21 cellular contexts compared by ENCODE assay signal in the genomic region with DNA sequence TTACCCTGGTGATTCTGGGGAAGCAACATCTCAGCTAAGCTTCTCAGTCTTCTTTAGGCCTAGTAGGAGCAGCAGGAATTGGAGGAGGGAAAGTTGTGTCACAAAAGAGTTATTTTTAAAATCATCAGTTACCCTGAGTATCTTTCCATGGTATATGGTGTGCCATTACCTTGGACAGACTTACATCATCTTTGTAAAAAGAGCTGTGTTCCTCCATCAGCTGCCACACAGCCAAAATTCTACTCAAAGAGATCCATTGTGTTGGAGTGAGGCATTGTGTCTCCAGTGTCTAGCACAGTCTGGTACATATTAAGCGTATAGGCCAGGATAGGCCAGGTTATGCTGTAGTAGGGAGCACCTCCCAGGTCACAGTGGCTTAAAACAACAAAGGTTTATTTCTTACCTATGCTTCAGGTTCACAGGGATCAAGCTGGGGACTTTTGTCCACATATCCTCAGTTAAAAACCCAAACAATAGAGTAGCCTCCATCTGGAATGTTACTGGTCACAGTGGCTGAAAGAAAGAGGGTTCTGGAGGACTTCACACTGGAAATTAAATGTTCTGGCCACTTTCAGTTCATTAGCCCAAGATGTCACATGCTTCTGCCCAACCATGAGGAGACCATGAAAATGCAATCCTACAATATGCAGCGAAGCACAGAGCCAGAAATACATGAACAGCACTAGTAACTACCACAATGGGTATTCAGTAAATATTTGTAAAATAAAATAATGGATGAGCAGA. TPM values are rescaled to one million over a fixed set of nuclear protein-coding genes. Genes with fewer than 3 reads are reported as not detected.
"Had no signal": no experiment of that assay in that cellular context is flagged by ENCODE, and none has a peak within 500 bp of the region (broad histone marks: within the 10 kb centered on the region; RNA-seq: fewer than 3 reads in every experiment).

No MANE protein-coding gene starts in this region.

- H3K27ac ChIP-seq: esophagus squamous epithelium, right lobe of liver, thoracic aorta, upper lobe of right lung had no signal

- H3K9me3 Mint-ChIP-seq: effector memory CD8-positive, alpha-beta T cell had no signal

- DNase-seq: activated CD4-positive, alpha-beta T cell treated with anti-CD3 and anti-CD28 coated beads for 48 hours; activated CD4-positive, CD25-positive, alpha-beta regulatory T cell; activated CD8-positive, alpha-beta T cell treated with anti-CD3 and anti-CD28 coated beads, Interleukin-2, amount 10 ng/mL, durations not matched to agents 7 days and 5 days; activated effector memory CD4-positive, alpha-beta T cell treated with anti-CD3 and anti-CD28 coated beads, Interleukin-2, amount 50 U/mL, for 16 hours; activated T-cell treated with anti-CD3 and anti-CD28 coated beads, Interleukin-2, amount 50 U/mL, for 48 hours; dermis blood vessel endothelial cell; effector memory CD8-positive, alpha-beta T cell; esophagus squamous epithelium; mammary epithelial cell; naive thymus-derived CD4-positive, alpha-beta T cell; right lobe of liver; small intestine; stimulated activated CD4-positive, alpha-beta T cell treated with anti-CD3 and anti-CD28 coated beads, Interleukin-15, amount 100 ng/mL, for 24 hours; stimulated activated CD4-positive, alpha-beta T cell treated with anti-CD3 and anti-CD28 coated beads, Interleukin-2, amount 100 ng/mL, for 48 hours; T1000; upper lobe of right lung had no signal

- H3K27me3 Mint-ChIP-seq: activated naive CD8-positive, alpha-beta T cell; effector memory CD8-positive, alpha-beta T cell; naive thymus-derived CD4-positive, alpha-beta T cell; stimulated activated naive CD8-positive, alpha-beta T cell treated with anti-CD3 and anti-CD28 coated beads, Interleukin-15, Interleukin-2, amounts not matched to agents 100 ng/mL and 50 ng/mL, for 24 hours had no signal

- H3K27ac Mint-ChIP-seq: activated CD8-positive, alpha-beta T cell treated with anti-CD3 and anti-CD28 coated beads, Interleukin-2, amount 10 ng/mL, durations not matched to agents 7 days and 5 days; activated naive CD8-positive, alpha-beta T cell; effector memory CD8-positive, alpha-beta T cell; naive thymus-derived CD4-positive, alpha-beta T cell; stimulated activated naive CD8-positive, alpha-beta T cell treated with anti-CD3 and anti-CD28 coated beads, Interleukin-15, Interleukin-2, amounts not matched to agents 100 ng/mL and 50 ng/mL, for 24 hours had no signal

- H3K9me3 ChIP-seq: esophagus squamous epithelium, right lobe of liver, thoracic aorta, upper lobe of right lung had no signal

- H3K27me3 ChIP-seq: esophagus squamous epithelium, right lobe of liver, upper lobe of right lung had no signal

- FAIRE-seq: keratinocyte, small intestine had no signal

- H3K4me1 Mint-ChIP-seq: naive thymus-derived CD4-positive, alpha-beta T cell had no signal

- ATAC-seq: activated CD8-positive, alpha-beta T cell treated with anti-CD3 and anti-CD28 coated beads, Interleukin-2, amount 10 ng/mL, durations not matched to agents 7 days and 5 days; effector memory CD8-positive, alpha-beta T cell; left lobe of liver; naive thymus-derived CD4-positive, alpha-beta T cell; right lobe of liver; upper lobe of right lung had no signal

- H3K36me3 ChIP-seq: right lobe of liver, thoracic aorta, upper lobe of right lung had no signal

- H3K4me3 Mint-ChIP-seq: activated CD8-positive, alpha-beta T cell treated with anti-CD3 and anti-CD28 coated beads, Interleukin-2, amount 10 ng/mL, durations not matched to agents 7 days and 5 days; activated naive CD8-positive, alpha-beta T cell; effector memory CD8-positive, alpha-beta T cell; naive thymus-derived CD4-positive, alpha-beta T cell; stimulated activated naive CD8-positive, alpha-beta T cell treated with anti-CD3 and anti-CD28 coated beads, Interleukin-15, Interleukin-2, amounts not matched to agents 100 ng/mL and 50 ng/mL, for 24 hours had no signal

- H3K4me3 ChIP-seq: esophagus squamous epithelium, right lobe of liver, thoracic aorta, upper lobe of right lung had no signal

- H3K4me1 ChIP-seq: esophagus squamous epithelium, right lobe of liver, upper lobe of right lung had no signal

RNA-seq across cellular contexts. Expression of a gene that starts 9.9 kb away (rescaled TPM):
- polyA plus RNA-seq: naive thymus-derived CD4-positive, alpha-beta T cell had no signal
